Comparison of ENCODE assay signal across 12 cellular contexts in the genomic region with DNA sequence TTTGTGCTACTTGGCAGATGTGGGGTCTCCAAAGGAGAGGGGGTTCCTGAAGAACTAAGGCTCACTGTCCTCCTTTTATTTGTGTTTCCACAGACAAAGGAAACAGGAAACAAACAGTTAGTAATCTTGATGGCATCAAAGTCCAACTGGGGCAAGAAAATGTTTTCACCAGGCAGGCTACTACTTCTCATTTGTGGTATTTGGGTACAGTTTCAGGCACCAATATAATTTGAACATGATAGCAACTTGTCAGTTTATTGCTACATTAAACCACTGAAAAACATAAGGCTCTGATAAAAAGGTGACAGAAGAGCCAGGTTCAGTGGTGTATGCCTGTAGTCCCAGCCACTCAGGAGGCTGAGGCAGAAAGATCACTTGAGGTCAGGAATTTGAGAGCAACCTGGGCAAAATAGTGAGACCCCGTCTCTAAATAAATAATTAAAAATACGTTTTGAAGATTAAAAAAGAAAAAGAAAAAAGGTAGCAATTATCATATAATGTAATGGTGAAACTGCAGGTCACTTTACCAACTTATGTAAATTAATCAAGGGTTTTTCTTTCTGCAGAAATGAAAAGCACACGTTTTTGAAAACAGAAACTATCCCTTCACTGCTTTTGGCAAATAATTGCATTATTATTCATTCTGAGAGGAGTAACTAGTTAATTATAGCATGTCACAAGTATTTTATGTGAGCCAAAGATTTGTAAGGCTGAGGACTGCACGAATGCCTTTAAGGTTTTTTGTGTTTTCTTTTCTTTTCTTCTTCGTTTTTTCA.
DNase-seq lines count a peak whose midpoint lies in the region; ATAC-seq, FAIRE-seq and TF ChIP-seq lines count a peak whose summit lies in the region.
"Had no signal": no experiment of that assay in that cellular context is flagged by ENCODE, and none has a peak within 500 bp of the region (broad histone marks: within the 10 kb centered on the region; RNA-seq: fewer than 3 reads in every experiment).

No MANE protein-coding gene starts in this region.

- H3K9me3 Mint-ChIP-seq in WTC11 = peaks cover 13% of the 10 kb centered on the region

- ATAC-seq in GM18858 (IDR thresholded peaks at IDR 0.05; ENCODE audit: unreplicated experiment) (peak; percentile 74), GM21447 (IDR thresholded peaks at IDR 0.05; ENCODE audit: unreplicated experiment) (peak; percentile 75), HG03039 (IDR thresholded peaks at IDR 0.05; ENCODE audit: unreplicated experiment) (peak; percentile 63), WTC11 (no peak)
- ATAC-seq: psoas muscle had no signal

- POLR2A ChIA-PET in WTC11 (lab: Charles Lee) = no interaction called here

- DNase-seq in WTC11 (ENCODE audit: low spot score) (no peak), NCI-H510A treated with DMSO at 0.1 percent for 48 hours (lab: John Stamatoyannopoulos, UW) (no peak), RCC 7860 (ENCODE audit: low spot score) (no peak), H4 (ENCODE audit: low spot score) (no peak), DMS79 treated with DMSO at 0.1 percent for 48 hours (lab: John Stamatoyannopoulos, UW) (no peak)
- DNase-seq: activated CD4-positive, alpha-beta T cell treated with anti-CD3 and anti-CD28 coated beads, Interleukin-2, amount 50 U/mL, for 48 hours; NCI-H345; psoas muscle had no signal

- H3K4me3 Mint-ChIP-seq in WTC11 = no peak overlapping the region
- H3K4me3 Mint-ChIP-seq: IgD-negative memory B cell had no signal

- CTCF ChIA-PET in WTC11 (lab: Charles Lee) = no interaction called here

- peak overlapping the region; percentile 7 for H3K27ac Mint-ChIP-seq in WTC11
- H3K27ac Mint-ChIP-seq: IgD-negative memory B cell had no signal

- H3K27me3 Mint-ChIP-seq in WTC11 (ENCODE audit: low read depth) = no peaks in the 10 kb centered on the region

- no peak for TF ChIP-seq CTCF in WTC11 (IDR thresholded peaks at IDR 0.05)

- H3K4me1 Mint-ChIP-seq in WTC11 = peaks cover 50% of the 10 kb centered on the region
- H3K4me1 Mint-ChIP-seq: IgD-negative memory B cell had no signal

- peaks cover 12% of the 10 kb centered on the region; the same call in 1 of the 2 replicates for H3K36me3 Mint-ChIP-seq in WTC11
- H3K36me3 Mint-ChIP-seq: IgD-negative memory B cell had no signal

- FAIRE-seq in RCC 7860 (lab: Jason Lieb, UNC) = no peak

TF ChIP-seq in WTC11, 78 proteins besides CTCF, POLR2A, EP300 and RAD21:
- no peak for TF ChIP-seq ZNF423 (CRISPR knock-in tag; IDR thresholded peaks at IDR 0.05)
- no peak for TF ChIP-seq NR3C1 (CRISPR knock-in tag; conservative IDR thresholded peaks at IDR 0.05; ENCODE audit: low read depth)
- TF ChIP-seq SOX15 (CRISPR knock-in tag; IDR thresholded peaks at IDR 0.05) = no peak
- TF ChIP-seq OVOL2 (CRISPR knock-in tag; IDR thresholded peaks at IDR 0.05; ENCODE audit: borderline replicate concordance) = no peak
- no peak for TF ChIP-seq TCF7 (CRISPR knock-in tag; IDR thresholded peaks at IDR 0.05; ENCODE audit: low read depth)
- TF ChIP-seq NR2C2 (CRISPR knock-in tag; IDR thresholded peaks at IDR 0.05) = no peak
- TF ChIP-seq, protein P1, sequence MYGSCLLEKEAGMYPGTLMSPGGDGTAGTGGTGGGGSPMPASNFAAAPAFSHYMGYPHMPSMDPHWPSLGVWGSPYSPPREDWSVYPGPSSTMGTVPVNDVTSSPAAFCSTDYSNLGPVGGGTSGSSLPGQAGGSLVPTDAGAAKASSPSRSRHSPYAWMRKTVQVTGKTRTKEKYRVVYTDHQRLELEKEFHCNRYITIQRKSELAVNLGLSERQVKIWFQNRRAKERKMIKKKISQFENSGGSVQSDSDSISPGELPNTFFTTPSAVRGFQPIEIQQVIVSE (CRISPR knock-in tag; IDR thresholded peaks at IDR 0.05; ENCODE audit: borderline replicate concordance) = no peak
- TF ChIP-seq MYBL2 (CRISPR knock-in tag; IDR thresholded peaks at IDR 0.05) = no peak
